Comparison of ENCODE assay signal across 9 cellular contexts in genomic region chr19:45094707-45095106, GRCh38. TPM values are rescaled to one million over a fixed set of nuclear protein-coding genes. Genes with fewer than 3 reads are reported as not detected.
DNase-seq lines count a peak whose midpoint lies in the region; ATAC-seq and TF ChIP-seq lines count a peak whose summit lies in the region.
"Had no signal": no experiment of that assay in that cellular context is flagged by ENCODE, and none has a peak within 500 bp of the region (broad histone marks: within the 10 kb centered on the region; RNA-seq: fewer than 3 reads in every experiment).

No MANE protein-coding gene starts in this region.

- peak overlapping the region; percentile 92 for H3K4me2 ChIP-seq in DND-41 (ENCODE audit: insufficient read depth, low read length)
- peak overlapping the region; percentile 98 for H3K4me2 ChIP-seq in MM.1S (ENCODE audit: low read depth, low read length)
- peak overlapping the region; percentile 98 for H3K4me2 ChIP-seq in parathyroid adenoma (ENCODE audit: low read length)

- intact Hi-C loops in colonic mucosa (cut with DNase I): no loop called here

- ATAC-seq in DND-41 (ENCODE audit: insufficient read depth, low read depth): no peak
- no peak for ATAC-seq in HG03342 (IDR thresholded peaks at IDR 0.05; ENCODE audit: unreplicated experiment)
- no peak for ATAC-seq in HG02610 (IDR thresholded peaks at IDR 0.05; ENCODE audit: unreplicated experiment)
- no peak for ATAC-seq in left lobe of liver

- H3K9ac ChIP-seq in DND-41 (ENCODE audit: low read depth, low read length) (peak overlapping the region; percentile 76), MM.1S (ENCODE audit: low read length) (no peak overlapping the region), colonic mucosa (ENCODE audit: low read depth in 2 of 2, low read length in 2 of 2) (peak overlapping the region in 1 of 2 donors; percentile 27), parathyroid adenoma (no peak overlapping the region)

- H3K27me3 ChIP-seq in DND-41 (ENCODE audit: insufficient read depth, low read length, poor library complexity) (no peaks in the 10 kb centered on the region), MM.1S (replicated peaks; ENCODE audit: insufficient read depth, low read length) (no peaks in the 10 kb centered on the region), colonic mucosa (no peaks in the 10 kb centered on the region), parathyroid adenoma (ENCODE audit: control insufficient read depth, insufficient read depth, low read length) (no peaks in the 10 kb centered on the region)

- H3K79me2 ChIP-seq in DND-41 (ENCODE audit: insufficient read depth, low read length) (peaks cover 68% of the 10 kb centered on the region), MM.1S (ENCODE audit: low read length) (peaks cover 72% of the 10 kb centered on the region), parathyroid adenoma (peaks cover 60% of the 10 kb centered on the region)

- H3K4me3 ChIP-seq in DND-41 (ENCODE audit: low read depth in 1 of 2, low read length in 2 of 2): peak overlapping the region in 1 of 2 experiments; percentile 69; a peak in 3 of 4 replicates
- peak overlapping the region; percentile 16; the same call in 1 of the 2 replicates for H3K4me3 ChIP-seq in MM.1S (ENCODE audit: low read length)
- H3K4me3 ChIP-seq in colonic mucosa: peak overlapping the region; percentile 99
- no peak overlapping the region for H3K4me3 ChIP-seq in parathyroid adenoma (ENCODE audit: low read depth, low read length)

- H3K4me1 ChIP-seq in DND-41 (ENCODE audit: insufficient read depth, low read length): peaks cover 59% of the 10 kb centered on the region
- peaks cover 10% of the 10 kb centered on the region for H3K4me1 ChIP-seq in MM.1S (ENCODE audit: low read length)
- H3K4me1 ChIP-seq in colonic mucosa: peaks cover 12% of the 10 kb centered on the region
- peaks cover 40% of the 10 kb centered on the region for H3K4me1 ChIP-seq in parathyroid adenoma

- H3K9me3 ChIP-seq in DND-41 (ENCODE audit: insufficient read depth, low read length, severe bottlenecking): no peaks in the 10 kb centered on the region
- H3K9me3 ChIP-seq in MM.1S (replicated peaks; ENCODE audit: insufficient read depth, low read length): no peaks in the 10 kb centered on the region
- H3K9me3 ChIP-seq in colonic mucosa: no peaks in the 10 kb centered on the region
- H3K9me3 ChIP-seq in parathyroid adenoma (ENCODE audit: control insufficient read depth, low read length): no peaks in the 10 kb centered on the region

- no peaks in the 10 kb centered on the region for H3K9me2 ChIP-seq in MM.1S (replicated peaks; ENCODE audit: insufficient read depth, low read length)

- no peak for DNase-seq in DND-41
- no peak for DNase-seq in MM.1S
- no peak for DNase-seq in colonic mucosa
- DNase-seq in cortex of kidney (lab: John Stamatoyannopoulos, UW): no peak
- DNase-seq in left lobe of liver (ENCODE audit: low spot score): no peak
- DNase-seq: NCI-H2107 had no signal

- H3K27ac ChIP-seq in DND-41 (ENCODE audit: low read length) (no peak overlapping the region), MM.1S (ENCODE audit: low read length) (no peak overlapping the region), colonic mucosa (no peak overlapping the region), parathyroid adenoma (no peak overlapping the region)

- TF ChIP-seq CTCF in DND-41 (IDR thresholded peaks at IDR 0.05; ENCODE audit: borderline replicate concordance, extremely low read depth, low read length, poor library complexity, severe bottlenecking): no peak
- TF ChIP-seq CTCF in MM.1S (IDR thresholded peaks at IDR 0.05; ENCODE audit: low read length): no peak
- no peak for TF ChIP-seq CTCF in colonic mucosa (IDR thresholded peaks at IDR 0.05)
- TF ChIP-seq CTCF in parathyroid adenoma (IDR thresholded peaks at IDR 0.05): no peak

- H4K20me1 ChIP-seq in DND-41 (ENCODE audit: insufficient read depth, low read length): peaks cover 65% of the 10 kb centered on the region
- peaks cover 7% of the 10 kb centered on the region; the same call in 1 of the 2 replicates for H4K20me1 ChIP-seq in MM.1S (ENCODE audit: insufficient read depth, low read length)

- no peak overlapping the region for H2AFZ ChIP-seq in DND-41 (ENCODE audit: low read depth, low read length)
- no peak overlapping the region for H2AFZ ChIP-seq in MM.1S (ENCODE audit: low read length)
- H2AFZ ChIP-seq in parathyroid adenoma: no peak overlapping the region

- peaks cover 26% of the 10 kb centered on the region for H3F3A ChIP-seq in MM.1S (ENCODE audit: insufficient read depth, low read length)

- H3K36me3 ChIP-seq in DND-41 (ENCODE audit: insufficient read depth, low read length): peaks cover 55% of the 10 kb centered on the region
- 0 out of 2 replicates have a peak, but pooled peaks cover 3% of the 10 kb centered on the region for H3K36me3 ChIP-seq in MM.1S (replicated peaks; ENCODE audit: insufficient read depth, low read length)
- H3K36me3 ChIP-seq in colonic mucosa: no peaks in the 10 kb centered on the region
- no peaks in the 10 kb centered on the region for H3K36me3 ChIP-seq in parathyroid adenoma (ENCODE audit: control insufficient read depth, insufficient read depth, low read length)

RNA-seq across cellular contexts. Expression of gene PPP1R37, which starts 1.7 kb away (rescaled TPM):
- total RNA-seq in colonic mucosa (10 to 100 TPM; 28.2 to 46.9 TPM), left lobe of liver (11.3 TPM)

RNA-seq across cellular contexts. Expression of gene GEMIN7, which starts 15.6 kb away (rescaled TPM):
- total RNA-seq in colonic mucosa (10 to 100 TPM; 22.4 to 37.5 TPM), left lobe of liver (11.7 TPM)

RNA-seq across cellular contexts. Expression of gene ZNF296, which starts 18.4 kb away (rescaled TPM):
- total RNA-seq in colonic mucosa (1 to 10 TPM; 3.4 to 7.0 TPM), left lobe of liver (0.35 TPM)

RNA-seq across cellular contexts. Expression of gene CLASRP, which starts 55.9 kb away (rescaled TPM):
- total RNA-seq in colonic mucosa (10 to 100 TPM; 53.5 to 82.6 TPM), left lobe of liver (50.5 TPM)
